9 cellular contexts compared by ENCODE assay signal in the genomic region with DNA sequence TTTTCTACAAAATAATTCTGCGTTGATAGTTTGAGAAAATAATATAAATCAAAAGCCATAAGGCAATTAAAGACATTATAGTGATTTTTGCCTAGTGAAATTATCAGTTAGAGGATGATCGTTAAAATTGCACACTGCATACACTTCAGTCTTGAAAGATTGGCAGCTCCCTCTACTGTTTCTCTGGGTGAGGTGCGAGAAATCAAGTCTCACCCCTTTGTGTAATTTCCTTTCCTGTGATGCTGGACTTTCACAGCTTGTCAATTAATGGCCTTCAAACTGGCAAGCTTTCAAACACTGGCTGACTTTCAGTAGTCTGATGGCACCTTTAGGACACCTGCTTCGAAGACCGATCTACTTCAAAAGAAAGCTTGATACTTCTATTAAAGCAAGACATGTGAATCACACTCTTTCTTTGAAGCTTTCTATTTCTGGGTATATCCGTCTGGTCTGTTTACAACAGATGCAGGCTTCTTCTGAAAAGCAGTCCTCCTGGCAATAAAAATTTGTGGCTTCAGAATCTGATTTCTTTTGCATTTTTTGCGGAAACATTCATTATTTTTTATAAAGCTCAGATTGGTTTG.
DNase-seq lines count a peak whose midpoint lies in the region; ATAC-seq, FAIRE-seq and TF ChIP-seq lines count a peak whose summit lies in the region.
"Had no signal": no experiment of that assay in that cellular context is flagged by ENCODE, and none has a peak within 500 bp of the region (broad histone marks: within the 10 kb centered on the region; RNA-seq: fewer than 3 reads in every experiment).

No MANE protein-coding gene starts in this region.

- H3K27me3 ChIP-seq in kidney epithelial cell (ENCODE audit: control insufficient read depth, insufficient read depth, low read length), result no peaks in the 10 kb centered on the region

- no peaks in the 10 kb centered on the region for H3K36me3 ChIP-seq in kidney epithelial cell (ENCODE audit: control insufficient read depth, insufficient read depth, low read length)

- ATAC-seq in HG03025 (IDR thresholded peaks at IDR 0.05; ENCODE audit: low FRiP score, unreplicated experiment), result no peak

- TF ChIP-seq CTCF in kidney epithelial cell (IDR thresholded peaks at IDR 0.05; ENCODE audit: insufficient read depth, low read length, poor library complexity, severe bottlenecking), result peak; percentile 76

- peak; percentile 64 for DNase-seq in DMS153 (lab: John Stamatoyannopoulos, UW)
- peak; percentile 38 for DNase-seq in HT1080 (ENCODE audit: low read depth)
- DNase-seq in SK-MEL-5 (ENCODE audit: low read depth, low spot score), result peak; percentile 59
- no peak for DNase-seq in kidney epithelial cell (ENCODE audit: low read depth)
- no peak for DNase-seq in GM12891 (ENCODE audit: insufficient read length, low spot score)
- no peak for DNase-seq in RCC 7860 (ENCODE audit: low spot score)
- DNase-seq in activated T-cell treated with anti-CD3 and anti-CD28 coated beads, Interleukin-2, amount 50 U/mL, for 48 hours, result no peak
- DNase-seq: T-helper 2 cell had no signal

- no peak for TF ChIP-seq POLR2A in GM12891 (IDR thresholded peaks at IDR 0.05; ENCODE audit: low read depth, low read length)

- in situ Hi-C loops in SK-MEL-5 (cut with HindIII; ENCODE audit: low pct_unique_long_range_greater_than_20kb, low sequenced_read_pairs), result no loop called here

- H3K4me3 ChIP-seq in kidney epithelial cell (ENCODE audit: low read depth, low read length), result no peak overlapping the region

- no peak for FAIRE-seq in GM12891 (lab: Jason Lieb, UNC)
- no peak for FAIRE-seq in RCC 7860 (lab: Jason Lieb, UNC)

TF ChIP-seq in GM12891, 5 proteins besides CTCF, POLR2A, EP300 and RAD21:
- no peak for TF ChIP-seq TAF1 (IDR thresholded peaks at IDR 0.05; ENCODE audit: low read depth, low read length)
- TF ChIP-seq POU2F2 (IDR thresholded peaks at IDR 0.05; ENCODE audit: low read depth, low read length), result no peak
- TF ChIP-seq SPI1 (IDR thresholded peaks at IDR 0.05; ENCODE audit: low read depth, low read length), result no peak
- no peak for TF ChIP-seq PAX5 (IDR thresholded peaks at IDR 0.05; ENCODE audit: insufficient read depth, low read length, severe bottlenecking)
- no peak for TF ChIP-seq POLR2AphosphoS5 (IDR thresholded peaks at IDR 0.05; ENCODE audit: low read depth, low read length)

Comparison
In these comparisons a context has a peak if more than half of its experiments do, and no peak if none do; other contexts are left out.
1. DNase-seq: peak in DMS153 (single experiment), HT1080 (single experiment) and SK-MEL-5 (single experiment); none in kidney epithelial cell (single experiment), GM12891 (single experiment), RCC 7860 (single experiment) and activated T-cell treated with anti-CD3 and anti-CD28 coated beads, Interleukin-2, amount 50 U/mL, for 48 hours (0 of 2).